ENCODE assay signal across 21 cellular contexts in the genomic region with DNA sequence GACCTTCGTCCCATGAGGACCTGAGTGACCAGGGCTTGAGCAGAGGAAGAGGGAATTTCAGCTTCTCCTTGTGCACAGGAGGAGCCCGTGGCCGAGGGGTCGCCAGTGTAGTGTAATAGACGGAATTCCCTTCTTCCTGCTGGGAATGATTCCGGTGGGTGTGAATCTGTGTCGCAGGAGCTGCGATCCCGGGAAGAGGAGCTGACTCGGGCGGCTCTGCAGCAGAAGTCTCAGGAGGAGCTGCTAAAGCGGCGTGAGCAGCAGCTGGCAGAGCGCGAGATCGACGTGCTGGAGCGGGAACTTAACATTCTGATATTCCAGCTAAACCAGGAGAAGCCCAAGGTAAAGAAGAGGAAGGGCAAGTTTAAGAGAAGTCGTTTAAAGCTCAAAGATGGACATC. TPM values are rescaled to one million over a fixed set of nuclear protein-coding genes. Genes with fewer than 3 reads are reported as not detected.
DNase-seq lines count a peak whose midpoint lies in the region; FAIRE-seq and TF ChIP-seq lines count a peak whose summit lies in the region.
"Had no signal": no experiment of that assay in that cellular context is flagged by ENCODE, and none has a peak within 500 bp of the region (broad histone marks: within the 10 kb centered on the region; RNA-seq: fewer than 3 reads in every experiment).

No MANE protein-coding gene starts in this region.

- H3K27me3 Mint-ChIP-seq in nephron (ENCODE audit: low read depth): peaks cover 22% of the 10 kb centered on the region

- no peaks in the 10 kb centered on the region for H3K27me3 ChIP-seq in testis
- peaks cover 0 to 3% (median 0%) of the 10 kb centered on the region in 4 donors for H3K27me3 ChIP-seq in esophagus muscularis mucosa

- DNase-seq in NCI-H2227 (lab: John Stamatoyannopoulos, UW; ENCODE audit: unreplicated experiment) (peak; percentile 33), NCI-H2227 treated with DMSO at 0.1 percent for 48 hours (lab: John Stamatoyannopoulos, UW) (no peak), epithelial cell of proximal tubule (ENCODE audit: low read depth) (no peak), testis (peak; percentile 43), GM12892 (ENCODE audit: insufficient read length) (no peak), NCI-H1048 (lab: John Stamatoyannopoulos, UW) (no peak), esophagus muscularis mucosa (ENCODE audit: extremely low spot score) (no peak)
- DNase-seq: BE2C; CD8-positive, alpha-beta T cell; DND-41; GDM1; HCEC 1CT; NCI-H1436 treated with DMSO at 0.1 percent for 48 hours; NCI-H2029 treated with DMSO at 0.1 percent for 48 hours; NCI-H510A treated with DMSO at 0.1 percent for 48 hours; NCI-H82 had no signal

- no peak overlapping the region for H3K27ac ChIP-seq in testis
- H3K27ac ChIP-seq in esophagus muscularis mucosa (replicated peaks in 1 of 4): no peak overlapping the region
- H3K27ac ChIP-seq: 22Rv1, HL-60 had no signal

- intact Hi-C loops in testis (cut with DNase I; ENCODE audit: low total_unique reads): no loop called here
- intact Hi-C loops in esophagus muscularis mucosa (cut with DNase I): no loop called here

- no peak for FAIRE-seq in GM12892 (lab: Jason Lieb, UNC)
- FAIRE-seq: GM12891, HTR-8/SVneo had no signal

- no peak for TF ChIP-seq EP300 in esophagus muscularis mucosa (IDR thresholded peaks at IDR 0.05)

- H3K4me3 ChIP-seq in epithelial cell of proximal tubule (ENCODE audit: low read depth, low read length): peak overlapping the region; percentile 32
- no peak overlapping the region for H3K4me3 ChIP-seq in testis
- H3K4me3 ChIP-seq in esophagus muscularis mucosa: no peak overlapping the region

- H3K4me3 Mint-ChIP-seq in nephron: peak overlapping the region; percentile 46 to 59 (median 47)
- H3K4me3 Mint-ChIP-seq: CD8-positive, alpha-beta T cell had no signal

- H3K9me3 Mint-ChIP-seq in nephron: no peaks in the 10 kb centered on the region
- H3K9me3 Mint-ChIP-seq: CD8-positive, alpha-beta T cell had no signal

- H3K4me1 ChIP-seq in testis (peaks cover 4% of the 10 kb centered on the region), esophagus muscularis mucosa (no peaks in the 10 kb centered on the region)
- H3K4me1 ChIP-seq: BE2C had no signal

- H3K27ac Mint-ChIP-seq in nephron: peak overlapping the region; percentile 31 to 74 (median 53)
- H3K27ac Mint-ChIP-seq: CD8-positive, alpha-beta T cell had no signal

- 25 to 35% methylated on average over 19 of the region's 19 CpGs for WGBS in testis, 2 donors
- WGBS in esophagus muscularis mucosa: 71% methylated on average over 17 of the region's 19 CpGs

- H3K9me3 ChIP-seq in testis (no peaks in the 10 kb centered on the region), esophagus muscularis mucosa (no peaks in the 10 kb centered on the region)
- H3K9me3 ChIP-seq: BE2C had no signal

- no peak for TF ChIP-seq POLR2A in testis (IDR thresholded peaks at IDR 0.05)
- TF ChIP-seq POLR2A in GM12892 (IDR thresholded peaks at IDR 0.05; ENCODE audit: low read depth, low read length): no peak
- no peak for TF ChIP-seq POLR2A in esophagus muscularis mucosa (IDR thresholded peaks at IDR 0.05; ENCODE audit: low read depth)

- H3K4me1 Mint-ChIP-seq in nephron: peaks cover 33% of the 10 kb centered on the region

- no peak for TF ChIP-seq CTCF in epithelial cell of proximal tubule (conservative IDR thresholded peaks at IDR 0.05; ENCODE audit: low read depth, low read length)
- no peak for TF ChIP-seq CTCF in nephron (IDR thresholded peaks at IDR 0.05; ENCODE audit: unreplicated experiment in 3 of 3)
- TF ChIP-seq CTCF in testis (IDR thresholded peaks at IDR 0.05): no peak
- TF ChIP-seq CTCF in esophagus muscularis mucosa (IDR thresholded peaks at IDR 0.05): no peak

- no peaks in the 10 kb centered on the region for H3K36me3 Mint-ChIP-seq in nephron (ENCODE audit: low read depth)
- H3K36me3 Mint-ChIP-seq: CD8-positive, alpha-beta T cell had no signal

- no peaks in the 10 kb centered on the region for H3K36me3 ChIP-seq in testis (ENCODE audit: low read depth, missing control alignments)
- H3K36me3 ChIP-seq in esophagus muscularis mucosa: no peaks in the 10 kb centered on the region
- H3K36me3 ChIP-seq: BE2C had no signal

RNA-seq across cellular contexts. Expression of a gene that starts 34.4 kb away (rescaled TPM):
- total RNA-seq in epithelial cell of proximal tubule (7.3 and 11.0 TPM in 2 replicates), testis (100 to 1,000 TPM in 1 of 2 donors, 10 to 100 TPM in 1; 80.2 to 111 TPM), esophagus muscularis mucosa (under 1 TPM; 0.34 to 0.66 (median 0.43) TPM)
- polyA plus RNA-seq in testis (ENCODE audit: insufficient read depth, low read depth, low replicate concordance): 17.2 TPM
- polyA plus RNA-seq in GM12892 (2012; ENCODE audit: missing spikeins): 0.04 TPM

Comparison
In these comparisons a context has a peak if more than half of its experiments do, and no peak if none do; other contexts are left out.
1. DNase-seq: peak in NCI-H2227 (single experiment) and testis (single experiment); none in NCI-H2227 treated with DMSO at 0.1 percent for 48 hours (single experiment), epithelial cell of proximal tubule (single experiment), GM12892 (single experiment), NCI-H1048 (single experiment) and esophagus muscularis mucosa (single experiment).